In genomic region chr15:52193321-52193720, GRCh38 we compare ENCODE assay signal across 26 cellular contexts.
"Had no signal": no experiment of that assay in that cellular context is flagged by ENCODE, and none has a peak within 500 bp of the region (broad histone marks: within the 10 kb centered on the region; RNA-seq: fewer than 3 reads in every experiment).

No MANE protein-coding gene starts in this region.

- H3K4me3 ChIP-seq: ascending aorta, body of pancreas, SJSA1 had no signal

- H3K27ac Mint-ChIP-seq: activated CD4-positive, alpha-beta T cell treated with anti-CD3 and anti-CD28 coated beads for 36 hours; activated CD8-positive, alpha-beta T cell treated with anti-CD3 and anti-CD28 coated beads, Interleukin-2, amount 10 ng/mL, durations not matched to agents 7 days and 5 days; activated naive CD8-positive, alpha-beta T cell treated with anti-CD3 and anti-CD28 coated beads, Interleukin-2, amount 10 ng/mL, durations not matched to agents 7 days and 5 days; T-helper 17 cell had no signal

- H3K36me3 ChIP-seq: ascending aorta, SJSA1 had no signal

- H3K4me1 Mint-ChIP-seq: activated CD4-positive, alpha-beta T cell treated with anti-CD3 and anti-CD28 coated beads for 36 hours; activated naive CD8-positive, alpha-beta T cell treated with anti-CD3 and anti-CD28 coated beads, Interleukin-2, amount 10 ng/mL, durations not matched to agents 7 days and 5 days; T-helper 17 cell had no signal

- H3K4me3 Mint-ChIP-seq: activated CD4-positive, alpha-beta T cell treated with anti-CD3 and anti-CD28 coated beads for 36 hours; activated CD8-positive, alpha-beta T cell treated with anti-CD3 and anti-CD28 coated beads, Interleukin-2, amount 10 ng/mL, durations not matched to agents 7 days and 5 days; activated naive CD8-positive, alpha-beta T cell treated with anti-CD3 and anti-CD28 coated beads, Interleukin-2, amount 10 ng/mL, durations not matched to agents 7 days and 5 days; T-helper 17 cell had no signal

- ATAC-seq: activated CD4-positive, alpha-beta T cell treated with anti-CD3 and anti-CD28 coated beads for 36 hours; activated CD8-positive, alpha-beta T cell treated with anti-CD3 and anti-CD28 coated beads, Interleukin-2, amount 10 ng/mL, durations not matched to agents 7 days and 5 days; body of pancreas; Panc1; T-helper 17 cell had no signal

- DNase-seq: activated CD4-positive, alpha-beta T cell treated with anti-CD3 and anti-CD28 coated beads for 36 hours; activated CD8-positive, alpha-beta memory T cell treated with anti-CD3 and anti-CD28 coated beads, Interleukin-2, amount 50 U/mL, for 48 hours; activated CD8-positive, alpha-beta T cell treated with anti-CD3 and anti-CD28 coated beads, Interleukin-2, amount 10 ng/mL, durations not matched to agents 7 days and 5 days; activated naive CD4-positive, alpha-beta T cell treated with anti-CD3 and anti-CD28 coated beads, Interleukin-2, amount 50 U/mL, for 16 hours; activated naive CD8-positive, alpha-beta T cell treated with anti-CD3 and anti-CD28 coated beads, Interleukin-2, amount 10 ng/mL, durations not matched to agents 7 days and 5 days; activated T-cell treated with anti-CD3 and anti-CD28 coated beads, Interleukin-2, amount 50 U/mL, for 1 hour; body of pancreas; central memory CD4-positive, alpha-beta T cell; KBM-7; NCI-H1092; NCI-H1417; NCI-H1930; NCI-H345; NCI-H510A; NCI-H526 treated with DMSO at 0.1 percent for 48 hours; NCI-H82; NK-92 treated with Interleukin-12 subunit alpha and Interleukin-12 subunit beta, amount 100 ng/mL, for 24 hours; OCI-M1; SHP77; T-helper 17 cell; T1000 had no signal

- H3K9me3 ChIP-seq: ascending aorta, body of pancreas, SJSA1 had no signal

- H3K9me3 Mint-ChIP-seq: activated naive CD8-positive, alpha-beta T cell treated with anti-CD3 and anti-CD28 coated beads, Interleukin-2, amount 10 ng/mL, durations not matched to agents 7 days and 5 days had no signal

- H3K27me3 ChIP-seq: ascending aorta, body of pancreas, SJSA1 had no signal

- H3K27ac ChIP-seq: ascending aorta, body of pancreas, RWPE1, SJSA1, VCaP had no signal

- H3K27me3 Mint-ChIP-seq: activated CD4-positive, alpha-beta T cell treated with anti-CD3 and anti-CD28 coated beads for 36 hours; T-helper 17 cell had no signal

- H3K36me3 Mint-ChIP-seq: activated naive CD8-positive, alpha-beta T cell treated with anti-CD3 and anti-CD28 coated beads, Interleukin-2, amount 10 ng/mL, durations not matched to agents 7 days and 5 days had no signal

- H3K4me1 ChIP-seq: ascending aorta, body of pancreas, SJSA1 had no signal
